In genomic region chr13:30108216-30108912, GRCh38 we compare ENCODE assay signal across 20 cellular contexts.
A peak's percentile ranks its signal among the peaks of the same experiment; 100 is the strongest.
DNase-seq lines count a peak whose midpoint lies in the region; ATAC-seq and TF ChIP-seq lines count a peak whose summit lies in the region.
"Had no signal": no experiment of that assay in that cellular context is flagged by ENCODE, and none has a peak within 500 bp of the region (broad histone marks: within the 10 kb centered on the region; RNA-seq: fewer than 3 reads in every experiment).

No MANE protein-coding gene starts in this region.

- peak overlapping the region; percentile 22 for H3K9ac ChIP-seq in smooth muscle cell (ENCODE audit: low read depth)

- WGBS in smooth muscle cell (ENCODE audit: low lambda C conversion rate), result 76% methylated on average over 13 of the region's 13 CpGs
- WGBS in testis, 2 donors, result 79 to 97% methylated on average over 13 of the region's 13 CpGs

- no peaks in the 10 kb centered on the region for H3K27me3 Mint-ChIP-seq in MCF 10A (ENCODE audit: insufficient read depth, unreplicated experiment)
- H3K27me3 Mint-ChIP-seq: naive thymus-derived CD8-positive, alpha-beta T cell had no signal

- H3K4me1 ChIP-seq in smooth muscle cell (ENCODE audit: low read depth) (peaks cover 8% of the 10 kb centered on the region), testis (no peaks in the 10 kb centered on the region)

- H3K4me2 ChIP-seq in smooth muscle cell, result no peak overlapping the region

- TF ChIP-seq POLR2A in testis (IDR thresholded peaks at IDR 0.05), result no peak

- H3K27ac ChIP-seq in smooth muscle cell (ENCODE audit: low read depth), result peak overlapping the region; percentile 35
- no peak overlapping the region for H3K27ac ChIP-seq in testis

- H3K4me3 Mint-ChIP-seq in MCF 10A (ENCODE audit: unreplicated experiment), result peak overlapping the region; percentile 14
- H3K4me3 Mint-ChIP-seq: activated naive CD4-positive, alpha-beta T cell treated with anti-CD3 and anti-CD28 coated beads, Interleukin-2, amount 10 ng/mL, durations not matched to agents 7 days and 5 days; effector memory CD8-positive, alpha-beta T cell; naive thymus-derived CD8-positive, alpha-beta T cell had no signal

- no TSS peak for BruUV-seq in MCF 10A (replicated peaks; lab: Mats Ljungman, UMichigan)

- H3K9me3 ChIP-seq in smooth muscle cell (replicated peaks; ENCODE audit: low read depth), result no peaks in the 10 kb centered on the region
- no peaks in the 10 kb centered on the region for H3K9me3 ChIP-seq in testis

- H3K9me3 Mint-ChIP-seq in MCF 10A (ENCODE audit: unreplicated experiment), result no peaks in the 10 kb centered on the region
- H3K9me3 Mint-ChIP-seq: activated naive CD4-positive, alpha-beta T cell treated with anti-CD3 and anti-CD28 coated beads, Interleukin-2, amount 10 ng/mL, durations not matched to agents 7 days and 5 days; effector memory CD8-positive, alpha-beta T cell; naive thymus-derived CD8-positive, alpha-beta T cell had no signal

- H2AFZ ChIP-seq in smooth muscle cell (ENCODE audit: low read depth), result no peak overlapping the region

- H3K79me2 ChIP-seq in smooth muscle cell (ENCODE audit: low read depth), result no peaks in the 10 kb centered on the region

- H3F3A ChIP-seq in smooth muscle cell (ENCODE audit: low read depth), result peaks cover 3% of the 10 kb centered on the region

- DNase-seq in HT-29 (ENCODE audit: low spot score) (peak; percentile 56), MCF 10A (ENCODE audit: unreplicated experiment) (no peak), left lobe of liver (ENCODE audit: low spot score) (no peak), smooth muscle cell (lab: John Stamatoyannopoulos, UW; ENCODE audit: unreplicated experiment) (no peak), testis (no peak), Kasumi-1 (lab: John Stamatoyannopoulos, UW) (no peak), islet precursor cell (no peak), GOT3 (lab: John Stamatoyannopoulos, UW) (no peak)
- DNase-seq: activated CD4-positive, alpha-beta T cell treated with anti-CD3 and anti-CD28 coated beads, Interleukin-2, amount 50 U/mL, for 48 hours; activated naive CD4-positive, alpha-beta T cell treated with anti-CD3 and anti-CD28 coated beads, Interleukin-2, amount 10 ng/mL, durations not matched to agents 7 days and 5 days; activated T-cell treated with anti-CD3 and anti-CD28 coated beads, Interleukin-2, amount 50 U/mL, for 1 hour; anterior cingulate cortex; cerebellar nuclear complex; effector memory CD8-positive, alpha-beta T cell; head of caudate nucleus; KBM-7; naive thymus-derived CD8-positive, alpha-beta T cell; NCI-H524 treated with DMSO at 0.1 percent for 48 hours; SHP77 treated with DMSO at 0.1 percent for 48 hours had no signal

- peak; percentile 6 for ATAC-seq in left lobe of liver
- ATAC-seq: effector memory CD8-positive, alpha-beta T cell; naive thymus-derived CD8-positive, alpha-beta T cell had no signal

- peaks cover 30% of the 10 kb centered on the region for H3K4me1 Mint-ChIP-seq in MCF 10A (ENCODE audit: insufficient read depth, unreplicated experiment)

- H3K27ac Mint-ChIP-seq in MCF 10A (ENCODE audit: low read depth, unreplicated experiment), result peak overlapping the region; percentile 21
- H3K27ac Mint-ChIP-seq: activated naive CD4-positive, alpha-beta T cell treated with anti-CD3 and anti-CD28 coated beads, Interleukin-2, amount 10 ng/mL, durations not matched to agents 7 days and 5 days; effector memory CD8-positive, alpha-beta T cell had no signal

- CTCF ChIA-PET in MCF 10A (lab: Yijun Ruan, JAX), result interaction anchor here (0.6 to 10.1 kb wide), 4 partner anchors 11 to 263 kb away, joined by 3 to 230 read pairs (median 4); partner anchors contain the start of gene UBL3

- H3K36me3 Mint-ChIP-seq in MCF 10A (ENCODE audit: insufficient read depth, unreplicated experiment), result peaks cover 5% of the 10 kb centered on the region
- H3K36me3 Mint-ChIP-seq: activated naive CD4-positive, alpha-beta T cell treated with anti-CD3 and anti-CD28 coated beads, Interleukin-2, amount 10 ng/mL, durations not matched to agents 7 days and 5 days; naive thymus-derived CD8-positive, alpha-beta T cell had no signal

- TF ChIP-seq CTCF in MCF 10A (IDR thresholded peaks at IDR 0.05; ENCODE audit: unreplicated experiment), result no peak
- no peak for TF ChIP-seq CTCF in smooth muscle cell (IDR thresholded peaks at IDR 0.05; ENCODE audit: borderline replicate concordance, insufficient read depth, poor library complexity, severe bottlenecking)
- no peak for TF ChIP-seq CTCF in testis (IDR thresholded peaks at IDR 0.05)

- H3K27me3 ChIP-seq in smooth muscle cell (ENCODE audit: low read depth) (no peaks in the 10 kb centered on the region), testis (no peaks in the 10 kb centered on the region)

- H3K36me3 ChIP-seq in smooth muscle cell (ENCODE audit: low read depth) (no peaks in the 10 kb centered on the region), testis (ENCODE audit: low read depth, missing control alignments) (no peaks in the 10 kb centered on the region)

- H4K20me1 ChIP-seq in smooth muscle cell (ENCODE audit: low read depth), result no peaks in the 10 kb centered on the region

- POLR2A ChIA-PET in MCF 10A (lab: Yijun Ruan, JAX), result interaction anchor here (0.6 to 10.1 kb wide), 11 partner anchors 17 to 329 kb away, joined by 3 to 264 read pairs (median 3); partner anchors contain the start of gene UBL3

- H3K4me3 ChIP-seq in smooth muscle cell, result no peak overlapping the region
- no peak overlapping the region for H3K4me3 ChIP-seq in testis
- H3K4me3 ChIP-seq: lung had no signal

- intact Hi-C loops in MCF 10A (cut with micrococcal nuclease) (no loop called here), testis (cut with DNase I; ENCODE audit: low total_unique reads) (no loop called here)
